ENCODE assay signal across 18 cellular contexts in genomic region chr4:121680571-121680970, GRCh38. TPM values are rescaled to one million over a fixed set of nuclear protein-coding genes. Genes with fewer than 3 reads are reported as not detected.
DNase-seq lines count a peak whose midpoint lies in the region; ATAC-seq and TF ChIP-seq lines count a peak whose summit lies in the region.
"Had no signal": no experiment of that assay in that cellular context is flagged by ENCODE, and none has a peak within 500 bp of the region (broad histone marks: within the 10 kb centered on the region; RNA-seq: fewer than 3 reads in every experiment).

No MANE protein-coding gene starts in this region.

- H3K4me3 ChIP-seq in ACC112 (ENCODE audit: low read depth, low read length) = no peak overlapping the region
- H3K4me3 ChIP-seq: A549, BLaER1, GM12878, GM23248, HAP-1, K562 had no signal

- no peaks in the 10 kb centered on the region for H3K27me3 ChIP-seq in ACC112 (ENCODE audit: insufficient read depth, low read length)
- H3K27me3 ChIP-seq: BLaER1 had no signal

- TF ChIP-seq CTCF in chondrocyte (IDR thresholded peaks at IDR 0.05) (no peak), osteocyte (IDR thresholded peaks at IDR 0.05) (no peak)

- peaks cover 41% of the 10 kb centered on the region for H3K36me3 Mint-ChIP-seq in chondrocyte (ENCODE audit: low read depth)
- H3K36me3 Mint-ChIP-seq in osteocyte (ENCODE audit: unreplicated experiment) = peaks cover 67% of the 10 kb centered on the region

- H3K4me3 Mint-ChIP-seq in chondrocyte (ENCODE audit: unreplicated experiment) (no peak overlapping the region), osteocyte (ENCODE audit: unreplicated experiment) (no peak overlapping the region)
- H3K4me3 Mint-ChIP-seq: CD14-positive monocyte; CD4-positive, alpha-beta memory T cell had no signal

- peaks cover 73% of the 10 kb centered on the region for H3K79me2 ChIP-seq in ACC112 (ENCODE audit: control insufficient read depth, insufficient read depth, low read length, unreplicated experiment)

- H3K9me3 Mint-ChIP-seq in chondrocyte (ENCODE audit: low read depth) = no peaks in the 10 kb centered on the region
- no peaks in the 10 kb centered on the region for H3K9me3 Mint-ChIP-seq in osteocyte (ENCODE audit: unreplicated experiment)
- H3K9me3 Mint-ChIP-seq: CD14-positive monocyte; CD4-positive, alpha-beta memory T cell had no signal

- H3K27ac Mint-ChIP-seq in chondrocyte (ENCODE audit: unreplicated experiment) (peak overlapping the region; percentile 13), osteocyte (ENCODE audit: unreplicated experiment) (peak overlapping the region; percentile 2)

- in situ Hi-C loops in KBM-7 (cut with MboI; ENCODE audit: low pct_unique_long_range_greater_than_20kb, low sequenced_read_pairs) = no loop called here

- DNase-seq in chondrocyte (ENCODE audit: low spot score) (no peak), osteocyte (ENCODE audit: extremely low spot score, unreplicated experiment) (no peak), HT-29 (ENCODE audit: low spot score) (no peak), KBM-7 (no peak)
- DNase-seq: CD4-positive, alpha-beta memory T cell; DND-41; EL; GM23248 had no signal

- peaks cover 69% of the 10 kb centered on the region for H3K36me3 ChIP-seq in ACC112 (ENCODE audit: insufficient read depth, low read length)

- peak overlapping the region; percentile 11; the same call in 1 of the 2 replicates for H3K27ac ChIP-seq in ACC112 (ENCODE audit: low read depth, low read length)
- H3K27ac ChIP-seq: 22Rv1, A549, BLaER1, GM23248 had no signal

- H3K4me1 ChIP-seq in ACC112 (ENCODE audit: control insufficient read depth, insufficient read depth, low read length, unreplicated experiment) = peaks cover 58% of the 10 kb centered on the region
- H3K4me1 ChIP-seq: BLaER1, HAP-1 had no signal

- no peaks in the 10 kb centered on the region for H3K27me3 Mint-ChIP-seq in chondrocyte (ENCODE audit: low read depth)
- no peaks in the 10 kb centered on the region for H3K27me3 Mint-ChIP-seq in osteocyte (ENCODE audit: unreplicated experiment)
- H3K27me3 Mint-ChIP-seq: CD4-positive, alpha-beta memory T cell had no signal

- ATAC-seq in HG02973 (IDR thresholded peaks at IDR 0.05; ENCODE audit: unreplicated experiment) = peak; percentile 70
- no peak for ATAC-seq in HG03571 (IDR thresholded peaks at IDR 0.05; ENCODE audit: unreplicated experiment)
- ATAC-seq: A549, GM12878, K562 had no signal

- no peak overlapping the region for H2AFZ ChIP-seq in ACC112 (ENCODE audit: low read length, unreplicated experiment)
- H2AFZ ChIP-seq: GM23248 had no signal

- H3K4me1 Mint-ChIP-seq in chondrocyte (ENCODE audit: low read depth) (peaks cover 27% of the 10 kb centered on the region), osteocyte (ENCODE audit: unreplicated experiment) (peaks cover 3% of the 10 kb centered on the region)
- H3K4me1 Mint-ChIP-seq: CD14-positive monocyte had no signal

RNA-seq across cellular contexts. Expression of gene ANXA5, which starts 16.2 kb away (rescaled TPM):
- total RNA-seq in chondrocyte (585 to 828 TPM (median 589 TPM) in 3 replicates), osteocyte (477 and 488 TPM in 2 replicates)
- total RNA-seq in HT-29 (2014; rRNA removed; shearing (Covaris generic)) = 107 and 124 TPM in 2 replicates
